In genomic region chr13:73056054-73056962, GRCh38 we compare ENCODE assay signal across 11 cellular contexts. TPM values are rescaled to one million over a fixed set of nuclear protein-coding genes. Genes with fewer than 3 reads are reported as not detected.
DNase-seq lines count a peak whose midpoint lies in the region; ATAC-seq, FAIRE-seq and TF ChIP-seq lines count a peak whose summit lies in the region.
"Had no signal": no experiment of that assay in that cellular context is flagged by ENCODE, and none has a peak within 500 bp of the region (broad histone marks: within the 10 kb centered on the region; RNA-seq: fewer than 3 reads in every experiment).

No MANE protein-coding gene starts in this region.

- no peak overlapping the region for H3K9ac ChIP-seq in HepG2 (ENCODE audit: insufficient read depth, low read depth, low read length)

- in situ Hi-C loops in HepG2 (cut with HindIII; ENCODE audit: extremely low pct_ligation_motif_present, low pct_unique_long_range_greater_than_20kb), result loop anchor here (25.0 kb wide), 1 partner anchor 356 kb away; no protein-coding TSS in a partner anchor

- WGBS in HepG2 (ENCODE audit: low lambda C conversion rate), result 35% methylated on average over 9 of the region's 9 CpGs
- 66% methylated on average over 9 of the region's 9 CpGs for WGBS in right lobe of liver (ENCODE audit: insufficient coverage, low coverage, low lambda C conversion rate, missing lambda C conversion rate)
- WGBS in heart right ventricle, 2 donors, result 70% methylated on average over 9 of the region's 9 CpGs

- H3K36me3 Mint-ChIP-seq in activated CD8-positive, alpha-beta memory T cell treated with anti-CD3 and anti-CD28 coated beads, Interleukin-2, amount 10 ng/mL, durations not matched to agents 7 days and 5 days, result no peaks in the 10 kb centered on the region
- H3K36me3 Mint-ChIP-seq: activated naive CD8-positive, alpha-beta T cell had no signal

- no peak for TF ChIP-seq RAD21 in HepG2 (CRISPR knock-in tag; IDR thresholded peaks at IDR 0.05)

- H3K4me1 Mint-ChIP-seq in activated CD8-positive, alpha-beta memory T cell treated with anti-CD3 and anti-CD28 coated beads, Interleukin-2, amount 10 ng/mL, durations not matched to agents 7 days and 5 days, result peaks cover 18% of the 10 kb centered on the region

- peak; percentile 70 for DNase-seq in HepG2 (ENCODE audit: low spot score)
- no peak for DNase-seq in right lobe of liver
- DNase-seq in amniotic stem cell (lab: John Stamatoyannopoulos, UW), result peak; percentile 60
- DNase-seq in kidney epithelial cell (ENCODE audit: low read depth), result peak; percentile 85
- DNase-seq in activated CD8-positive, alpha-beta memory T cell treated with anti-CD3 and anti-CD28 coated beads, Interleukin-2, amount 10 ng/mL, durations not matched to agents 7 days and 5 days, result no peak
- no peak for DNase-seq in heart right ventricle
- no peak for DNase-seq in NCI-H2029 treated with DMSO at 0.1 percent for 48 hours (lab: John Stamatoyannopoulos, UW)
- no peak for DNase-seq in activated CD4-positive, alpha-beta T cell treated with anti-CD3 and anti-CD28 coated beads for 1 hour

- no peak for FAIRE-seq in HepG2 (lab: Jason Lieb, UNC)

- no peak overlapping the region for H3K4me3 Mint-ChIP-seq in activated CD8-positive, alpha-beta memory T cell treated with anti-CD3 and anti-CD28 coated beads, Interleukin-2, amount 10 ng/mL, durations not matched to agents 7 days and 5 days

- H2AFZ ChIP-seq in HepG2 (ENCODE audit: low read length), result no peak overlapping the region

- peaks cover 0 to 17% of the 10 kb centered on the region in 2 experiments; a peak in 3 of 5 replicates for H3K27me3 ChIP-seq in HepG2 (ENCODE audit: control insufficient read depth in 1 of 2, insufficient read depth in 2 of 2, low read length in 2 of 2)
- peaks cover 0 to 2% of the 10 kb centered on the region in 2 donors for H3K27me3 ChIP-seq in right lobe of liver
- H3K27me3 ChIP-seq in kidney epithelial cell (ENCODE audit: control insufficient read depth, insufficient read depth, low read length), result no peaks in the 10 kb centered on the region
- peaks cover 0 to 42% (median 36%) of the 10 kb centered on the region in 7 donors for H3K27me3 ChIP-seq in heart right ventricle

- H3K36me3 ChIP-seq in HepG2 (replicated peaks in 1 of 2; ENCODE audit: control insufficient read depth in 1 of 2, insufficient read depth in 2 of 2, low read length in 2 of 2), result no peaks in the 10 kb centered on the region
- no peaks in the 10 kb centered on the region for H3K36me3 ChIP-seq in right lobe of liver
- H3K36me3 ChIP-seq in kidney epithelial cell (ENCODE audit: control insufficient read depth, insufficient read depth, low read length), result no peaks in the 10 kb centered on the region
- no peaks in the 10 kb centered on the region for H3K36me3 ChIP-seq in heart right ventricle

- peak overlapping the region in 1 of 3 experiments; percentile 8; a peak in 1 of 6 replicates for H3K4me3 ChIP-seq in HepG2 (replicated peaks in 1 of 3; ENCODE audit: insufficient read depth in 1 of 3, low read depth in 2 of 3, low read length in 3 of 3)
- no peak overlapping the region for H3K4me3 ChIP-seq in right lobe of liver
- H3K4me3 ChIP-seq in kidney epithelial cell (ENCODE audit: low read depth, low read length), result no peak overlapping the region
- H3K4me3 ChIP-seq in heart right ventricle, result no peak overlapping the region

- POLR2A ChIA-PET in HepG2 (lab: Yijun Ruan, JAX), result no interaction called here

- CTCF ChIA-PET in HepG2 (lab: Yijun Ruan, JAX; ENCODE audit: low intra/inter-chr PET ratio, low total read pairs), result no interaction called here
- CTCF ChIA-PET in activated CD8-positive, alpha-beta memory T cell treated with anti-CD3 and anti-CD28 coated beads, Interleukin-2, amount 10 ng/mL, durations not matched to agents 7 days and 5 days (lab: Charles Lee), result interaction anchor here (0.8 kb wide), 1 partner anchor 112 kb away, joined by 3 read pairs; no protein-coding TSS in a partner anchor

- TF ChIP-seq POLR2A in HepG2 (IDR thresholded peaks at IDR 0.05; ENCODE audit: insufficient read depth in 1 of 2, low read depth in 2 of 2, low read length in 2 of 2) (no peak), right lobe of liver (IDR thresholded peaks at IDR 0.05) (no peak)

- ATAC-seq in HepG2, result no peak
- no peak for ATAC-seq in right lobe of liver
- ATAC-seq in activated CD8-positive, alpha-beta memory T cell treated with anti-CD3 and anti-CD28 coated beads, Interleukin-2, amount 10 ng/mL, durations not matched to agents 7 days and 5 days, result no peak
- ATAC-seq in heart right ventricle, result no peak
- ATAC-seq: activated CD4-positive, CD25-positive, alpha-beta regulatory T cell treated with anti-CD3 and anti-CD28 coated beads, Interleukin-2, amount 50 U/mL, for 24 hours; Panc1 had no signal

- H3K27me3 Mint-ChIP-seq in activated CD8-positive, alpha-beta memory T cell treated with anti-CD3 and anti-CD28 coated beads, Interleukin-2, amount 10 ng/mL, durations not matched to agents 7 days and 5 days, result peaks cover 44% of the 10 kb centered on the region

- H3K27ac Mint-ChIP-seq in activated CD8-positive, alpha-beta memory T cell treated with anti-CD3 and anti-CD28 coated beads, Interleukin-2, amount 10 ng/mL, durations not matched to agents 7 days and 5 days, result no peak overlapping the region
- H3K27ac Mint-ChIP-seq: activated naive CD8-positive, alpha-beta T cell had no signal

- H3K27ac ChIP-seq in HepG2 (ENCODE audit: extremely low read length, insufficient read depth, low read length) (no peak overlapping the region), right lobe of liver (no peak overlapping the region), heart right ventricle (no peak overlapping the region)

- no peaks in the 10 kb centered on the region for H4K20me1 ChIP-seq in HepG2 (ENCODE audit: insufficient read depth, low read length)

- no peaks in the 10 kb centered on the region for H3K9me3 Mint-ChIP-seq in activated CD8-positive, alpha-beta memory T cell treated with anti-CD3 and anti-CD28 coated beads, Interleukin-2, amount 10 ng/mL, durations not matched to agents 7 days and 5 days (ENCODE audit: low read depth)

- no TSS peak for BruUV-seq in HepG2 (replicated peaks; lab: Mats Ljungman, UMichigan)

- TF ChIP-seq CTCF in HepG2 (CRISPR knock-in tag; IDR thresholded peaks at IDR 0.05) (no peak), right lobe of liver (IDR thresholded peaks at IDR 0.05) (no peak), kidney epithelial cell (IDR thresholded peaks at IDR 0.05; ENCODE audit: insufficient read depth, low read length, poor library complexity, severe bottlenecking) (no peak), heart right ventricle (IDR thresholded peaks at IDR 0.05) (no peak)

- H3K4me2 ChIP-seq in HepG2 (ENCODE audit: low read depth, low read length), result no peak overlapping the region

- H3K79me2 ChIP-seq in HepG2 (ENCODE audit: insufficient read depth, low read length), result peaks cover 2% of the 10 kb centered on the region

- H3K9me3 ChIP-seq in HepG2 (ENCODE audit: low read length) (no peaks in the 10 kb centered on the region), right lobe of liver (no peaks in the 10 kb centered on the region), heart right ventricle (no peaks in the 10 kb centered on the region)

- TF ChIP-seq EP300 in HepG2 (IDR thresholded peaks at IDR 0.05; ENCODE audit: low read depth in 2 of 2, low read length in 2 of 2) (peak in 1 of 2 experiments; percentile 10; a peak in 1 of 4 replicates), HepG2 (CRISPR knock-in tag; IDR thresholded peaks at IDR 0.05; ENCODE audit: borderline replicate concordance) (no peak)

- H3K4me1 ChIP-seq in HepG2 (ENCODE audit: insufficient read depth, low read length) (peaks cover 32% of the 10 kb centered on the region), right lobe of liver (no peaks in the 10 kb centered on the region), heart right ventricle (peaks cover 0 to 24% (median 14%) of the 10 kb centered on the region in 9 donors)

- intact Hi-C loops in HepG2 (cut with micrococcal nuclease; ENCODE audit: unreplicated experiment) (loop anchor here (5.0 kb wide), 1 partner anchor 361 kb away; no protein-coding TSS in a partner anchor), right lobe of liver (cut with DNase I) (no loop called here), heart right ventricle (cut with DNase I) (loop anchor here in 4 of 10 donors (5.0 to 10.0 kb wide), 2 partner anchors 648 to 651 kb away; no protein-coding TSS in a partner anchor)

TF ChIP-seq in HepG2, 621 proteins besides CTCF, POLR2A, EP300 and RAD21 (continues in another document):
- TF ChIP-seq SP140L (CRISPR knock-in tag; IDR thresholded peaks at IDR 0.05; ENCODE audit: borderline replicate concordance) (no peak), ZNF496 (CRISPR knock-in tag; IDR thresholded peaks at IDR 0.05; ENCODE audit: insufficient replicate concordance) (no peak)

RNA-seq across cellular contexts. Expression of gene KLF5, which starts 2.5 kb away (rescaled TPM):
- 0.52 and 1.7 TPM in 2 replicates for total RNA-seq in HepG2 (2016; rRNA removed; fragmentation: Illumina TruSeq; extraction: Trizol)
- total RNA-seq in HepG2 (2016; cell fraction: cytosol; rRNA removed; fragmentation: Illumina TruSeq; extraction: Trizol; ENCODE audit: low read depth), result 0.09 and 0.20 TPM in 2 replicates
- total RNA-seq in HepG2 (2016; cell fraction: insoluble cytoplasmic fraction; rRNA removed; fragmentation: Illumina TruSeq; extraction: Trizol), result 0.58 and 1.3 TPM in 2 replicates
- 0.46 and 0.62 TPM in 2 replicates for total RNA-seq in HepG2 (2016; cell fraction: membrane; rRNA removed; fragmentation: Illumina TruSeq; extraction: Trizol)
- total RNA-seq in HepG2 (2016; cell fraction: nucleus; rRNA removed; fragmentation: Illumina TruSeq; extraction: Trizol), result 0.66 and 1.5 TPM in 2 replicates
- polyA plus RNA-seq in HepG2 (2011; rRNA removed), result 7.1 and 9.2 TPM in 2 replicates
- 5.3 and 6.9 TPM in 2 replicates for polyA plus RNA-seq in HepG2 (2011; cell fraction: cytosol; rRNA removed)
- 4.8 and 5.5 TPM in 2 replicates for polyA plus RNA-seq in HepG2 (2011; cell fraction: nucleus; rRNA removed)
- polyA plus RNA-seq in HepG2 (2012), result 2.4 and 5.3 TPM in 2 replicates
- polyA plus RNA-seq in HepG2 (2016; cell fraction: cytosol; fragmentation: Illumina TruSeq; extraction: Trizol; ENCODE audit: low read depth), result 0.11 and 0.15 TPM in 2 replicates
- polyA plus RNA-seq in HepG2 (2016; cell fraction: insoluble cytoplasmic fraction; fragmentation: Illumina TruSeq; extraction: Trizol; ENCODE audit: low read depth), result 1.6 and 2.0 TPM in 2 replicates
- polyA plus RNA-seq in HepG2 (2016; cell fraction: membrane; fragmentation: Illumina TruSeq; extraction: Trizol; ENCODE audit: low read depth), result 0.45 and 0.58 TPM in 2 replicates
- 1.8 and 2.4 TPM in 2 replicates for polyA plus RNA-seq in HepG2 (2016; cell fraction: nucleus; fragmentation: Illumina TruSeq; extraction: Trizol; ENCODE audit: insufficient read depth, low read depth)
- polyA minus RNA-seq in HepG2 (2011; rRNA and poly(A)+ RNA removed; ENCODE audit: low replicate concordance), result 14.3 and 611 TPM in 2 replicates
- polyA minus RNA-seq in HepG2 (2011; cell fraction: cytosol; rRNA and poly(A)+ RNA removed), result 3.6 and 4.0 TPM in 2 replicates
- 6.2 and 7.8 TPM in 2 replicates for polyA minus RNA-seq in HepG2 (2011; cell fraction: nucleus; rRNA and poly(A)+ RNA removed)
- 1 to 10 TPM in 2 of 6 experiments, under 1 TPM in 4; 0.29 to 4.2 (median 0.74) TPM for total RNA-seq in right lobe of liver
- 23.0 and 26.4 TPM in 2 replicates for total RNA-seq in kidney epithelial cell
- 1 to 10 TPM; 1.6 to 2.3 TPM for total RNA-seq in activated CD8-positive, alpha-beta memory T cell treated with anti-CD3 and anti-CD28 coated beads, Interleukin-2, amount 10 ng/mL, durations not matched to agents 7 days and 5 days
- total RNA-seq in heart right ventricle, result 1 to 10 TPM in 9 of 10 donors, under 1 TPM in 1; 0.83 to 4.7 (median 3.1) TPM
- 1 to 10 TPM in 1 of 2 donors, under 1 TPM in 1; 0.90 to 2.9 TPM for polyA plus RNA-seq in heart right ventricle

Comparison
In these comparisons a context has a peak if more than half of its experiments do, and no peak if none do; other contexts are left out.
1. DNase-seq: peak in HepG2 (single experiment), amniotic stem cell (single experiment) and kidney epithelial cell (single experiment); none in right lobe of liver (0 of 3), activated CD8-positive, alpha-beta memory T cell treated with anti-CD3 and anti-CD28 coated beads, Interleukin-2, amount 10 ng/mL, durations not matched to agents 7 days and 5 days (single experiment), heart right ventricle (0 of 2), NCI-H2029 treated with DMSO at 0.1 percent for 48 hours (single experiment) and activated CD4-positive, alpha-beta T cell treated with anti-CD3 and anti-CD28 coated beads for 1 hour (single experiment).